ENCODE assay signal across 1 cellular context in the genomic region with DNA sequence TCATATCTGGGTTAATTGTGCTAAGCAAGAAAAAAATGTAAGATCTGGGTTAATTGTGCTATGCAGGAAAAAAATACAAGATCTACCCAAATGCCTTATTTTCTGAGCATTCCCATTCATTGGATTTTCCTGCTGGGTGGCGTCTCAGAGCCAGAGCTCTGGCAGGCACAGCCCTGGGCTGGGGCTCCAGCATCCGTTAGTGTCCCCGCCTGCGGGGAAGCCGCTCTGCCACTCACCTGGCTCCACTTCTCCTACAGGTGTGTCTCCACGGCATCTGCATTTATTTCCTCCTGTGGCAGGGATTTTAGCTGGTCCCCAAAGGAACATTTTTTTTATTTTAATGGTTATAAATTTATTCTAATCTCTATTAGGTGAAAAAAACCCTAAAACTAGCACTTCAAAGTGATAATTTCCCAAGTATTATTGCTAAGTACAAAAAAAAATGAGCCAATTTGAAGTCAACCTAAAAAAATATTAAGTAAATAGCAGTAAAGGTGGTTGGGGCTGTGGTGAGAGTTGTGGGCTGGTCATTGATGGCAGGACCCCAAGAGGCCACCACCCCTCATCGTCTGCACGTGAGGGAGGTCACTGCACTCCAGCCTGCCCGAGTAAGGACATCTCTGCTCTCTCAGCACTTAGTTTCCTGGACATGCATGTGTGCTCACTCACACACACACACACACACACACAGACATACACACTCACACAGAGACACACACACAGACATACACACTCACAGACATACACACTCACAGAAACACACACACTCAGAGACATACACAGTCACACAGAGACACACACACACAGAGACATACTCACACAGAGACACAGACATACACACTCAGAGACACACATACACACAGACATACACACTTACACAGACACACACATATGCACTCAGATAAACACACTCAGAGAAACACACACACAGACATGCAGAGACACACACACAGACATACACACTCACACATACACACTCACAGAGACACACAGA.
TF ChIP-seq lines count a peak whose summit lies in the region.

No MANE protein-coding gene starts in this region.

TF ChIP-seq in HepG2, 621 proteins besides CTCF, POLR2A, EP300 and RAD21 (continued from another document):
- TF ChIP-seq, protein P1, sequence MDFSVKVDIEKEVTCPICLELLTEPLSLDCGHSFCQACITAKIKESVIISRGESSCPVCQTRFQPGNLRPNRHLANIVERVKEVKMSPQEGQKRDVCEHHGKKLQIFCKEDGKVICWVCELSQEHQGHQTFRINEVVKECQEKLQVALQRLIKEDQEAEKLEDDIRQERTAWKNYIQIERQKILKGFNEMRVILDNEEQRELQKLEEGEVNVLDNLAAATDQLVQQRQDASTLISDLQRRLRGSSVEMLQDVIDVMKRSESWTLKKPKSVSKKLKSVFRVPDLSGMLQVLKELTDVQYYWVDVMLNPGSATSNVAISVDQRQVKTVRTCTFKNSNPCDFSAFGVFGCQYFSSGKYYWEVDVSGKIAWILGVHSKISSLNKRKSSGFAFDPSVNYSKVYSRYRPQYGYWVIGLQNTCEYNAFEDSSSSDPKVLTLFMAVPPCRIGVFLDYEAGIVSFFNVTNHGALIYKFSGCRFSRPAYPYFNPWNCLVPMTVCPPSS (IDR thresholded peaks at IDR 0.05) = 0 out of 2 replicates have a peak, but pooled peaks have one; percentile 20
- TF ChIP-seq ZNF577 (CRISPR knock-in tag; IDR thresholded peaks at IDR 0.05; ENCODE audit: borderline replicate concordance, low read depth) (no peak), ZNF282 (IDR thresholded peaks at IDR 0.05; ENCODE audit: partially characterized antibody) (no peak), ZC3H13 (CRISPR knock-in tag; IDR thresholded peaks at IDR 0.05) (no peak)
